ENCODE assay signal across 1 cellular context in the genomic region with DNA sequence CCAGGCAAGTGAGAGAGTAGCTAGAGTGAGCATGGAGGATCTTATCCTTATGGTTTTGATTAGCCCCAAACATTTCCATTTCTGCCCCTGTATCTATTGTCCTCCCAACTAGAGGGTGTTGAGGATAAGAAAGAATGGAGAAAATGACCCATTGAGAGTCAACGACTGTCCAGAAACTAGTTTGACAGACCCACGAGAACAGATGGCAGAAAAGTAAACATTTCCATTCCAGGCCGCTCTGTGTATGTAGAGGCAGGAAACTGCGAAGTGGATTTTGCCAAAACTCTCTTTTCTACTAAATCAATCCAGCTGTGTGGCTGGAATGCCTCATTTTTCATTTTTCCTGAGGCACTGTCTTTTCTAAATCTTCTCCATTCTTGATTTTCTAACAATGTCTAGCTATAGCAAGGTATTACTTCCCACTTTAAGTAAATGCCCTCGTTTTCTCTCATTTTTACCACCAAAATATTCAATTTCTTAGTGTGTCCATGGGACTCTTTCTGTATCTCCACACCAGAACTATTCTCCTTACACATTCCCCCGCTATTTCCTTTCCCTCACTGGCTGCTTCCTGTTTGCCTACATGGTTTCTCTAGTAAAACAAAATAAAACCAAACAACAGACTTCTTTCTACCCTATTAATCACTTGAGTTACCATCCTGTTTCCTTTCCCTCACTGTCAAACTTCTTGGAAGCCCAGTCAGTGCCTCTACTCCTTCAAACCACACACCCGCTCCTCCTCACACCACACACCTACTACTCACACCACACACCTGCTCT.
TF ChIP-seq lines count a peak whose summit lies in the region.

No MANE protein-coding gene starts in this region.

TF ChIP-seq in H1, 55 proteins besides CTCF, POLR2A, EP300 and RAD21:
- TF ChIP-seq, protein P1, sequence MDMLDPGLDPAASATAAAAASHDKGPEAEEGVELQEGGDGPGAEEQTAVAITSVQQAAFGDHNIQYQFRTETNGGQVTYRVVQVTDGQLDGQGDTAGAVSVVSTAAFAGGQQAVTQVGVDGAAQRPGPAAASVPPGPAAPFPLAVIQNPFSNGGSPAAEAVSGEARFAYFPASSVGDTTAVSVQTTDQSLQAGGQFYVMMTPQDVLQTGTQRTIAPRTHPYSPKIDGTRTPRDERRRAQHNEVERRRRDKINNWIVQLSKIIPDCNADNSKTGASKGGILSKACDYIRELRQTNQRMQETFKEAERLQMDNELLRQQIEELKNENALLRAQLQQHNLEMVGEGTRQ (IDR thresholded peaks at IDR 0.05; ENCODE audit: low read length): no peak
- TF ChIP-seq, protein P2, sequence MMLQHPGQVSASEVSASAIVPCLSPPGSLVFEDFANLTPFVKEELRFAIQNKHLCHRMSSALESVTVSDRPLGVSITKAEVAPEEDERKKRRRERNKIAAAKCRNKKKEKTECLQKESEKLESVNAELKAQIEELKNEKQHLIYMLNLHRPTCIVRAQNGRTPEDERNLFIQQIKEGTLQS (IDR thresholded peaks at IDR 0.05; ENCODE audit: insufficient read depth, low read depth, low read length): no peak
- TF ChIP-seq BACH1 (IDR thresholded peaks at IDR 0.05; ENCODE audit: low read length): no peak
- TF ChIP-seq SIRT6 (IDR thresholded peaks at IDR 0.05; ENCODE audit: low read length): no peak
- no peak for TF ChIP-seq RFX5 (IDR thresholded peaks at IDR 0.05; ENCODE audit: borderline replicate concordance, low read depth, low read length)
- TF ChIP-seq, protein P3, sequence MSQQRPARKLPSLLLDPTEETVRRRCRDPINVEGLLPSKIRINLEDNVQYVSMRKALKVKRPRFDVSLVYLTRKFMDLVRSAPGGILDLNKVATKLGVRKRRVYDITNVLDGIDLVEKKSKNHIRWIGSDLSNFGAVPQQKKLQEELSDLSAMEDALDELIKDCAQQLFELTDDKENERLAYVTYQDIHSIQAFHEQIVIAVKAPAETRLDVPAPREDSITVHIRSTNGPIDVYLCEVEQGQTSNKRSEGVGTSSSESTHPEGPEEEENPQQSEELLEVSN (IDR thresholded peaks at IDR 0.05): no peak
- TF ChIP-seq SAP30 (IDR thresholded peaks at IDR 0.05; ENCODE audit: insufficient read depth, insufficient replicate concordance, low read length): no peak
- no peak for TF ChIP-seq SIN3A (conservative IDR thresholded peaks at IDR 0.05 in 1 of 2, IDR thresholded peaks at IDR 0.05 in 1 of 2; ENCODE audit: low read depth in 1 of 2, low read length in 2 of 2)
